Comparison of ENCODE assay signal across 1 cellular context in the genomic region with DNA sequence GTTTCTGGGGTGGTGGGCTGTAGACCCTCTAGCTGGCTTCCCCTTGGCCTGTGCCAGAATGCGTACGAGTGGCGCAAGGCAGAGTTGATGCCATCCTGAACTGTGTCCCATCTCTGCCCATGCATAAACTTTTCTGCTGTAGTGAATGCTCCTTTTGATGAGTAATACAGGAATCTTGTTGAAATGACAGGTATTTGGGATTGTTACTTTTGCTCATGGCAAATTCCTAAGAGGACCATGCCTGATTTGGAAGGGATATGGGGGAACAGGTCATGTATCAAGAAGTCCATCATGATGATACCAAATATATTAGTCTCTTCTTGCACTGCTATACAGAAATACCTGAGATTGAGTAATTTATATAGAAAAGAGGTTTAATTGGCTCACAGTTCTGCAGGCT.
TF ChIP-seq lines count a peak whose summit lies in the region.

No MANE protein-coding gene starts in this region.

TF ChIP-seq in IMR-90, 13 proteins besides CTCF, POLR2A, EP300 and RAD21:
- no peak for TF ChIP-seq MXI1 (IDR thresholded peaks at IDR 0.05; ENCODE audit: borderline replicate concordance, low read depth, low read length)
- TF ChIP-seq BHLHE40 (IDR thresholded peaks at IDR 0.05; ENCODE audit: low read depth, low read length): no peak
- no peak for TF ChIP-seq RFX5 (IDR thresholded peaks at IDR 0.05; ENCODE audit: low read depth, low read length)
- no peak for TF ChIP-seq MAFK (IDR thresholded peaks at IDR 0.05; ENCODE audit: low read depth, low read length)
- TF ChIP-seq MAZ (IDR thresholded peaks at IDR 0.05; ENCODE audit: borderline replicate concordance, low read depth, low read length): no peak
- TF ChIP-seq NFE2L2 (IDR thresholded peaks at IDR 0.05; ENCODE audit: low read depth, low read length): no peak
